14 cellular contexts compared by ENCODE assay signal in the genomic region with DNA sequence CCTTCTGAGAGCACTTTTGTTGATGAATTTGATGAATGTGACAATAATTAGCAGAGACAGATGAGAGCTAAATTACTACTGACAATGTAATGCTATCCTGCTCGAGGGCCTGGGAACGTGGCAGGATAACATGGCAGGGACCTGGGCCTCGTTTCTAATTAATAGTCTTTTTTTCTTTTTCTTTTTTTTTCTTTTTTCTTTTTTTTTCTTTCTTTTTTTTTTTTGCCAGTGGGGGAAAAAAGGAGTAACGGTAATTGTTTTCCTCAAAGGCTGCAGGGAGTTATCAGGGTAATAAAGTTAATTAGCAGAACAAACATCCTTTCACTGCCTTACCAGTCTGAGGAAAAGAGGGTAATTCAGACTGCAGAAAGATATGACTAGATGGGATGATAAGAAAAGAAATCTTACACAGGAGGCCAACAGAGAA.
"Had no signal": no experiment of that assay in that cellular context is flagged by ENCODE, and none has a peak within 500 bp of the region (broad histone marks: within the 10 kb centered on the region; RNA-seq: fewer than 3 reads in every experiment).

No MANE protein-coding gene starts in this region.

- H3K27ac ChIP-seq: brain microvascular endothelial cell, lower lobe of right lung, tibial nerve had no signal

- H3K27me3 Mint-ChIP-seq: activated CD8-positive, alpha-beta memory T cell treated with anti-CD3 and anti-CD28 coated beads, Interleukin-2, amount 10 ng/mL, durations not matched to agents 7 days and 5 days; activated naive CD4-positive, alpha-beta T cell treated with anti-CD3 and anti-CD28 coated beads, Interleukin-2, amount 50 U/mL, for 24 hours; activated T-cell treated with anti-CD3 and anti-CD28 coated beads, Interleukin-2, amount 50 U/mL, for 24 hours had no signal

- H3K27me3 ChIP-seq: brain microvascular endothelial cell, tibial nerve had no signal

- H3K9me3 ChIP-seq: lower lobe of right lung, tibial nerve had no signal

- H3K36me3 ChIP-seq: brain microvascular endothelial cell, lower lobe of right lung, tibial nerve had no signal

- H3K4me3 Mint-ChIP-seq: activated CD8-positive, alpha-beta memory T cell treated with anti-CD3 and anti-CD28 coated beads, Interleukin-2, amount 10 ng/mL, durations not matched to agents 7 days and 5 days; activated naive CD4-positive, alpha-beta T cell treated with anti-CD3 and anti-CD28 coated beads, Interleukin-2, amount 50 U/mL, for 24 hours; activated T-cell treated with anti-CD3 and anti-CD28 coated beads, Interleukin-2, amount 50 U/mL, for 24 hours had no signal

- DNase-seq: activated CD4-positive, CD25-positive, alpha-beta regulatory T cell; activated CD8-positive, alpha-beta memory T cell treated with anti-CD3 and anti-CD28 coated beads, Interleukin-2, amount 10 ng/mL, durations not matched to agents 7 days and 5 days; activated effector memory CD4-positive, alpha-beta T cell treated with Interleukin-2 at 50 U/mL for 16 hours; activated T-cell treated with anti-CD3 and anti-CD28 coated beads, Interleukin-2, amount 50 U/mL, for 24 hours; amniotic stem cell; brain microvascular endothelial cell; cerebellar nuclear complex; lower lobe of right lung; midbrain; right cardiac atrium; small intestine had no signal

- H3K4me3 ChIP-seq: lower lobe of right lung, tibial nerve had no signal

- H3K4me1 Mint-ChIP-seq: activated CD8-positive, alpha-beta memory T cell treated with anti-CD3 and anti-CD28 coated beads, Interleukin-2, amount 10 ng/mL, durations not matched to agents 7 days and 5 days; activated naive CD4-positive, alpha-beta T cell treated with anti-CD3 and anti-CD28 coated beads, Interleukin-2, amount 50 U/mL, for 24 hours had no signal

- H3K27ac Mint-ChIP-seq: activated CD8-positive, alpha-beta memory T cell treated with anti-CD3 and anti-CD28 coated beads, Interleukin-2, amount 10 ng/mL, durations not matched to agents 7 days and 5 days; activated naive CD4-positive, alpha-beta T cell treated with anti-CD3 and anti-CD28 coated beads, Interleukin-2, amount 50 U/mL, for 24 hours; activated T-cell treated with anti-CD3 and anti-CD28 coated beads, Interleukin-2, amount 50 U/mL, for 24 hours had no signal

- H3K36me3 Mint-ChIP-seq: activated CD8-positive, alpha-beta memory T cell treated with anti-CD3 and anti-CD28 coated beads, Interleukin-2, amount 10 ng/mL, durations not matched to agents 7 days and 5 days; activated naive CD4-positive, alpha-beta T cell treated with anti-CD3 and anti-CD28 coated beads, Interleukin-2, amount 50 U/mL, for 24 hours had no signal

- ATAC-seq: activated CD8-positive, alpha-beta memory T cell treated with anti-CD3 and anti-CD28 coated beads, Interleukin-2, amount 10 ng/mL, durations not matched to agents 7 days and 5 days; esophagus mucosa; lower lobe of right lung; right cardiac atrium had no signal

- H3K4me1 ChIP-seq: lower lobe of right lung, tibial nerve had no signal
